Comparison of ENCODE assay signal across 1 cellular context in the genomic region with DNA sequence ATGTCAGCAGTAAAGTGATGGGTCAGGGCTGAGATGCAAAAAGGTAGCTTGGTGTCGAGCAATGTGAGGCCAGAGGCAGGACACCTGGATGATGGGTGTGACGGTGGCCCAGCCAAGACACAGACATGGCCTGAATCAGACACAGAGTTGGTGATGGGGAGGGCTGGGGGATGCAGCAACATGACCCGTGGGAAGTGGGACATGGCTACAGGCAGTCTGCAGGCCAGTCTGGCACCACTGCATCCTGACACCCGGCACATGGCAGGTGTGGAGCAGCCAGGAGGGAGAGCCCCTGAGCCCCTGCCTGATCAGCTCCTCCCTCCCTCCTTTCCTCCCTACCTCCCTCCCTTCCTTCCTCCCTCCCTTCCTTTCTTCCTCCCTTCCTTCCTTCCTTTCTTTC.
TF ChIP-seq lines count a peak whose summit lies in the region.

No MANE protein-coding gene starts in this region.

TF ChIP-seq in GM23338, 12 proteins besides CTCF, POLR2A, EP300 and RAD21 (continued from another document):
- TF ChIP-seq, protein P1, sequence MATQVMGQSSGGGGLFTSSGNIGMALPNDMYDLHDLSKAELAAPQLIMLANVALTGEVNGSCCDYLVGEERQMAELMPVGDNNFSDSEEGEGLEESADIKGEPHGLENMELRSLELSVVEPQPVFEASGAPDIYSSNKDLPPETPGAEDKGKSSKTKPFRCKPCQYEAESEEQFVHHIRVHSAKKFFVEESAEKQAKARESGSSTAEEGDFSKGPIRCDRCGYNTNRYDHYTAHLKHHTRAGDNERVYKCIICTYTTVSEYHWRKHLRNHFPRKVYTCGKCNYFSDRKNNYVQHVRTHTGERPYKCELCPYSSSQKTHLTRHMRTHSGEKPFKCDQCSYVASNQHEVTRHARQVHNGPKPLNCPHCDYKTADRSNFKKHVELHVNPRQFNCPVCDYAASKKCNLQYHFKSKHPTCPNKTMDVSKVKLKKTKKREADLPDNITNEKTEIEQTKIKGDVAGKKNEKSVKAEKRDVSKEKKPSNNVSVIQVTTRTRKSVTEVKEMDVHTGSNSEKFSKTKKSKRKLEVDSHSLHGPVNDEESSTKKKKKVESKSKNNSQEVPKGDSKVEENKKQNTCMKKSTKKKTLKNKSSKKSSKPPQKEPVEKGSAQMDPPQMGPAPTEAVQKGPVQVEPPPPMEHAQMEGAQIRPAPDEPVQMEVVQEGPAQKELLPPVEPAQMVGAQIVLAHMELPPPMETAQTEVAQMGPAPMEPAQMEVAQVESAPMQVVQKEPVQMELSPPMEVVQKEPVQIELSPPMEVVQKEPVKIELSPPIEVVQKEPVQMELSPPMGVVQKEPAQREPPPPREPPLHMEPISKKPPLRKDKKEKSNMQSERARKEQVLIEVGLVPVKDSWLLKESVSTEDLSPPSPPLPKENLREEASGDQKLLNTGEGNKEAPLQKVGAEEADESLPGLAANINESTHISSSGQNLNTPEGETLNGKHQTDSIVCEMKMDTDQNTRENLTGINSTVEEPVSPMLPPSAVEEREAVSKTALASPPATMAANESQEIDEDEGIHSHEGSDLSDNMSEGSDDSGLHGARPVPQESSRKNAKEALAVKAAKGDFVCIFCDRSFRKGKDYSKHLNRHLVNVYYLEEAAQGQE (IDR thresholded peaks at IDR 0.05; ENCODE audit: unreplicated experiment): no peak
- TF ChIP-seq ZNF114 (CRISPR knock-in tag; IDR thresholded peaks at IDR 0.05) (no peak), EZH2 (IDR thresholded peaks at IDR 0.05; ENCODE audit: low read depth, unreplicated experiment) (no peak), EZH2phosphoT487 (IDR thresholded peaks at IDR 0.05; ENCODE audit: unreplicated experiment) (no peak), POLR2AphosphoS5 (IDR thresholded peaks at IDR 0.05; ENCODE audit: low read depth) (no peak), NANOG (IDR thresholded peaks at IDR 0.05; ENCODE audit: borderline replicate concordance) (no peak), CREB1 (CRISPR knock-in tag; IDR thresholded peaks at IDR 0.05; ENCODE audit: low read depth) (no peak), STAT1 (IDR thresholded peaks at IDR 0.05; ENCODE audit: unreplicated experiment) (no peak), ZNF331 (CRISPR knock-in tag; IDR thresholded peaks at IDR 0.05; ENCODE audit: low read depth) (no peak), JUNB (IDR thresholded peaks at IDR 0.05; ENCODE audit: unreplicated experiment) (no peak)
- TF ChIP-seq, protein P2, sequence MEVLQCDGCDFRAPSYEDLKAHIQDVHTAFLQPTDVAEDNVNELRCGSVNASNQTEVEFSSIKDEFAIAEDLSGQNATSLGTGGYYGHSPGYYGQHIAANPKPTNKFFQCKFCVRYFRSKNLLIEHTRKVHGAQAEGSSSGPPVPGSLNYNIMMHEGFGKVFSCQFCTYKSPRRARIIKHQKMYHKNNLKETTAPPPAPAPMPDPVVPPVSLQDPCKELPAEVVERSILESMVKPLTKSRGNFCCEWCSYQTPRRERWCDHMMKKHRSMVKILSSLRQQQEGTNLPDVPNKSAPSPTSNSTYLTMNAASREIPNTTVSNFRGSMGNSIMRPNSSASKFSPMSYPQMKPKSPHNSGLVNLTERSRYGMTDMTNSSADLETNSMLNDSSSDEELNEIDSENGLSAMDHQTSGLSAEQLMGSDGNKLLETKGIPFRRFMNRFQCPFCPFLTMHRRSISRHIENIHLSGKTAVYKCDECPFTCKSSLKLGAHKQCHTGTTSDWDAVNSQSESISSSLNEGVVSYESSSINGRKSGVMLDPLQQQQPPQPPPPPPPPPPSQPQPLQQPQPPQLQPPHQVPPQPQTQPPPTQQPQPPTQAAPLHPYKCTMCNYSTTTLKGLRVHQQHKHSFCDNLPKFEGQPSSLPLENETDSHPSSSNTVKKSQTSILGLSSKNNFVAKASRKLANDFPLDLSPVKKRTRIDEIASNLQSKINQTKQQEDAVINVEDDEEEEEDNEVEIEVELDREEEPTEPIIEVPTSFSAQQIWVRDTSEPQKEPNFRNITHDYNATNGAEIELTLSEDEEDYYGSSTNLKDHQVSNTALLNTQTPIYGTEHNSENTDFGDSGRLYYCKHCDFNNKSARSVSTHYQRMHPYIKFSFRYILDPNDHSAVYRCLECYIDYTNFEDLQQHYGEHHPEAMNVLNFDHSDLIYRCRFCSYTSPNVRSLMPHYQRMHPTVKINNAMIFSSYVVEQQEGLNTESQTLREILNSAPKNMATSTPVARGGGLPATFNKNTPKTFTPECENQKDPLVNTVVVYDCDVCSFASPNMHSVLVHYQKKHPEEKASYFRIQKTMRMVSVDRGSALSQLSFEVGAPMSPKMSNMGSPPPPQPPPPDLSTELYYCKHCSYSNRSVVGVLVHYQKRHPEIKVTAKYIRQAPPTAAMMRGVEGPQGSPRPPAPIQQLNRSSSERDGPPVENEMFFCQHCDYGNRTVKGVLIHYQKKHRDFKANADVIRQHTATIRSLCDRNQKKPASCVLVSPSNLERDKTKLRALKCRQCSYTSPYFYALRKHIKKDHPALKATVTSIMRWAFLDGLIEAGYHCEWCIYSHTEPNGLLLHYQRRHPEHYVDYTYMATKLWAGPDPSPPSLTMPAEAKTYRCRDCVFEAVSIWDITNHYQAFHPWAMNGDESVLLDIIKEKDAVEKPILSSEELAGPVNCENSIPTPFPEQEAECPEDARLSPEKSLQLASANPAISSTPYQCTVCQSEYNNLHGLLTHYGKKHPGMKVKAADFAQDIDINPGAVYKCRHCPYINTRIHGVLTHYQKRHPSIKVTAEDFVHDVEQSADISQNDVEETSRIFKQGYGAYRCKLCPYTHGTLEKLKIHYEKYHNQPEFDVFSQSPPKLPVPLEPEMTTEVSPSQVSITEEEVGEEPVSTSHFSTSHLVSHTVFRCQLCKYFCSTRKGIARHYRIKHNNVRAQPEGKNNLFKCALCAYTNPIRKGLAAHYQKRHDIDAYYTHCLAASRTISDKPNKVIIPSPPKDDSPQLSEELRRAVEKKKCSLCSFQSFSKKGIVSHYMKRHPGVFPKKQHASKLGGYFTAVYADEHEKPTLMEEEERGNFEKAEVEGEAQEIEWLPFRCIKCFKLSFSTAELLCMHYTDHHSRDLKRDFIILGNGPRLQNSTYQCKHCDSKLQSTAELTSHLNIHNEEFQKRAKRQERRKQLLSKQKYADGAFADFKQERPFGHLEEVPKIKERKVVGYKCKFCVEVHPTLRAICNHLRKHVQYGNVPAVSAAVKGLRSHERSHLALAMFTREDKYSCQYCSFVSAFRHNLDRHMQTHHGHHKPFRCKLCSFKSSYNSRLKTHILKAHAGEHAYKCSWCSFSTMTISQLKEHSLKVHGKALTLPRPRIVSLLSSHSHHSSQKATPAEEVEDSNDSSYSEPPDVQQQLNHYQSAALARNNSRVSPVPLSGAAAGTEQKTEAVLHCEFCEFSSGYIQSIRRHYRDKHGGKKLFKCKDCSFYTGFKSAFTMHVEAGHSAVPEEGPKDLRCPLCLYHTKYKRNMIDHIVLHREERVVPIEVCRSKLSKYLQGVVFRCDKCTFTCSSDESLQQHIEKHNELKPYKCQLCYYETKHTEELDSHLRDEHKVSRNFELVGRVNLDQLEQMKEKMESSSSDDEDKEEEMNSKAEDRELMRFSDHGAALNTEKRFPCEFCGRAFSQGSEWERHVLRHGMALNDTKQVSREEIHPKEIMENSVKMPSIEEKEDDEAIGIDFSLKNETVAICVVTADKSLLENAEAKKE (CRISPR knock-in tag; IDR thresholded peaks at IDR 0.05): no peak
TF ChIP-seq in GM23338: peak in this region for 0.
